7 cellular contexts compared by ENCODE assay signal in the genomic region with DNA sequence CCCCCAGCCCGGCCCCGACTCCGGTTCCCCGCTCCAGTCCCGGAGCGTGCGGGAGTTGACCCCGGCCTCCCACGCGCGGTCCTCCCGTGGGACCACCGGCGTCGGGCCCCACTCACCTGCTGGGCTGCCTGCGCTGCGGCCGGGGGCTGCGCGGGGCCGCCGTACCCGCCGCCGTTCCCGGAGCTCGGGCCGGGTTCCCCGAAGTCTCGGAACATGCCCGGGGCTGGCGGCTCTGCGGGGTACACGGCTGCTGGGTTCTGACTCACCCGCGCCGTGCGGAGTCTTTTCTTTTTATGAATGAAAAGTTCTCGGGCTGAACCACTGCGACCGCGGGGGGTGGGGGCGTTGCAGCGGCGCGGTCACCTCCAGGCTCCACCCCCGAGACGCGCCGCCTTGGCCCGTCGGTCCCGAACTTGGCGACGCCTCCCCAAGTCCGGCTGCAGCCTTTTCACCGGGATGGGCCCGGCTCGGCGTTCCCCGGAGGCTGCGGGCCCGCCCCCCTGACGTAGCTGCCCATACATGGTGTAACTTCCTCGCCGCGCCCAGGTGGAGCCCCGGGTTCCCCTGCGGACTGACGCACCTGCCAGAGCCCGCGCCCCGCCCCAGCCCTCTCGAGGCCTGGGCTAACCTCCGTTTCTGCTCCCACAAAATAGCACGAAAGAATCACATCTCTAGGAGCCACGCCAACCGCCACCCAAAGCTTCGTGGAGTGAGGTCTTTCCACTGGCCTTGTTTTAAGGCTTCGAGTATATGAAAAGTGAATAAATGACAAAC.
DNase-seq lines count a peak whose midpoint lies in the region; ATAC-seq lines count a peak whose summit lies in the region.

TSS of gene FOSL1 (minus strand) at position 264 of the 774 bp plus-strand sequence. CDS start at position 215, 49 bp downstream.

- DNase-seq in NCI-H146 (lab: John Stamatoyannopoulos, UW) (peak; percentile 80), cerebellar cortex (ENCODE audit: low spot score) (peak; percentile 83), kidney glomerular epithelial cell (lab: John Stamatoyannopoulos, UW) (peak; percentile 59)
- DNase-seq in activated CD4-positive, alpha-beta T cell treated with anti-CD3 and anti-CD28 coated beads for 1 hour, result peak; percentile 91
- DNase-seq in stimulated activated CD4-positive, alpha-beta T cell treated with anti-CD3 and anti-CD28 coated beads, Interleukin-15, amount 100 ng/mL, for 48 hours (ENCODE audit: low read depth in 2 of 2), result peak; percentile 92 to 97

- ATAC-seq in GM18498 (IDR thresholded peaks at IDR 0.05; ENCODE audit: unreplicated experiment) (peak; percentile 76), HG02759 (IDR thresholded peaks at IDR 0.05; ENCODE audit: unreplicated experiment) (peak; percentile 79)

Comparison
In these comparisons a context has a peak if more than half of its experiments do, and no peak if none do; other contexts are left out.
1. Peak in every context shown above with its lines: DNase-seq and ATAC-seq.